In the genomic region with DNA sequence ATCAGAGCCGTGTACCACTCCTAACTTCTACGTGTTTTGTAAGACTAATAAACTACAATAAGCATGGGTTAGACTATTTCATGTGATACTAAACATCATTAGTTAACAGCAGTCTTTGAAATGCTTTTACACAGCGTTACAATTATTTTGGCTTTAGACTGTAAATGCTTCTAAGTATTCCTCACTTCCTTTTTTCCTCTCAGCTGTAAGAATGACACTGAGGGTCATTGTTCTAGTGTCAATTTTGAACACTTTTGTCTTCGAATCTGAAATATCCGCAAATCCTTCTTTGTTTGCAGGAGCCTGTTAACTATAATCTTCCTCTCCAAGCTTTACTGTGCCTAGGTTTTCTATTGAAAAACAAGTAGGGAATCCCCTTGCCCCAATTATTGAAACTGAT, we compare ENCODE assay signal across 8 cellular contexts. TPM values are rescaled to one million over a fixed set of nuclear protein-coding genes. Genes with fewer than 3 reads are reported as not detected.
DNase-seq lines count a peak whose midpoint lies in the region; ATAC-seq and TF ChIP-seq lines count a peak whose summit lies in the region.

No MANE protein-coding gene starts in this region.

- H3K27ac Mint-ChIP-seq in T-helper 17 cell (peak overlapping the region; percentile 96), glutamatergic neuron (ENCODE audit: unreplicated experiment) (peak overlapping the region; percentile 19)

- H3K4me1 ChIP-seq in cardiac muscle cell (ENCODE audit: low read depth): peaks cover 8% of the 10 kb centered on the region
- peaks cover 0 to 73% (median 38%) of the 10 kb centered on the region in 4 donors for H3K4me1 ChIP-seq in tibial nerve

- H3K36me3 ChIP-seq in cardiac muscle cell: peaks cover 9% of the 10 kb centered on the region
- peaks cover 0 to 14% (median 0%) of the 10 kb centered on the region in 3 donors for H3K36me3 ChIP-seq in tibial nerve

- H3K27me3 Mint-ChIP-seq in T-helper 17 cell (no peaks in the 10 kb centered on the region), glutamatergic neuron (ENCODE audit: unreplicated experiment) (peaks cover 6% of the 10 kb centered on the region)

- H3K9me3 ChIP-seq in cardiac muscle cell (ENCODE audit: low read depth): no peaks in the 10 kb centered on the region
- no peaks in the 10 kb centered on the region for H3K9me3 ChIP-seq in T-helper 17 cell (ENCODE audit: control insufficient read depth, low read length, poor library complexity, severe bottlenecking)
- no peaks in the 10 kb centered on the region for H3K9me3 ChIP-seq in tibial nerve

- WGBS in tibial nerve, 2 donors: 10 to 13% methylated on average over 5 of the region's 5 CpGs

- H3K27me3 ChIP-seq in cardiac muscle cell: no peaks in the 10 kb centered on the region
- no peaks in the 10 kb centered on the region for H3K27me3 ChIP-seq in tibial nerve

- peaks cover 7% of the 10 kb centered on the region for H3K36me3 Mint-ChIP-seq in T-helper 17 cell (ENCODE audit: low read depth)
- no peaks in the 10 kb centered on the region for H3K36me3 Mint-ChIP-seq in glutamatergic neuron (ENCODE audit: unreplicated experiment)

- peaks cover 10% of the 10 kb centered on the region for H3K9me3 Mint-ChIP-seq in glutamatergic neuron (ENCODE audit: unreplicated experiment)

- intact Hi-C loops in left cardiac atrium (cut with DNase I): no loop called here

- peaks cover 29% of the 10 kb centered on the region for H3K4me1 Mint-ChIP-seq in T-helper 17 cell
- H3K4me1 Mint-ChIP-seq in glutamatergic neuron (ENCODE audit: low read depth, unreplicated experiment): peaks cover 9% of the 10 kb centered on the region

- TF ChIP-seq POLR2A in tibial nerve (IDR thresholded peaks at IDR 0.05): no peak

- DNase-seq in cardiac muscle cell (ENCODE audit: low read depth in 1 of 2, low spot score in 1 of 2): peak in 1 of 2 donors; percentile 16
- no peak for DNase-seq in left cardiac atrium
- no peak for DNase-seq in T-helper 17 cell
- no peak for DNase-seq in glutamatergic neuron
- DNase-seq in tibial nerve (ENCODE audit: low spot score in 2 of 2): no peak
- no peak for DNase-seq in stimulated activated CD4-positive, alpha-beta T cell treated with anti-CD3 and anti-CD28 coated beads, Interleukin-2, amount 100 ng/mL, for 48 hours
- no peak for DNase-seq in Ammon's horn (ENCODE audit: low spot score)

- H3K4me3 ChIP-seq in cardiac muscle cell (peak overlapping the region; percentile 65), tibial nerve (peak overlapping the region in 3 of 4 donors; percentile 18 to 83 (median 67))

- no peak for TF ChIP-seq CTCF in cardiac muscle cell (IDR thresholded peaks at IDR 0.05; ENCODE audit: low read depth, low read length)
- TF ChIP-seq CTCF in glutamatergic neuron (IDR thresholded peaks at IDR 0.05; ENCODE audit: partially characterized antibody, unreplicated experiment): no peak
- TF ChIP-seq CTCF in tibial nerve (IDR thresholded peaks at IDR 0.05): no peak

- peak overlapping the region; percentile 95 for H3K4me3 Mint-ChIP-seq in T-helper 17 cell
- H3K4me3 Mint-ChIP-seq in glutamatergic neuron (ENCODE audit: unreplicated experiment): peak overlapping the region; percentile 98

- TF ChIP-seq EP300 in tibial nerve (IDR thresholded peaks at IDR 0.05): no peak

- H3K27ac ChIP-seq in cardiac muscle cell (no peak overlapping the region), tibial nerve (peak overlapping the region in 2 of 4 donors; percentile 96 to 97)

- no peak for ATAC-seq in left cardiac atrium
- ATAC-seq in T-helper 17 cell: no peak
- ATAC-seq in GM18907 (IDR thresholded peaks at IDR 0.05; ENCODE audit: unreplicated experiment): no peak

RNA-seq across cellular contexts. Expression of a gene that starts 1.5 kb away (rescaled TPM):
- total RNA-seq in cardiac muscle cell (45.5 and 51.0 TPM in 2 replicates), left cardiac atrium (10 to 100 TPM; 31.5 to 55.0 TPM), T-helper 17 cell (10 to 100 TPM; 39.6 to 43.4 TPM), glutamatergic neuron (ENCODE audit: unreplicated experiment) (36.2 TPM), tibial nerve (10 to 100 TPM; 53.5 to 78.0 (median 64.7) TPM)
- polyA plus RNA-seq in cardiac muscle cell: 24.1 and 41.6 TPM in 2 replicates

RNA-seq across cellular contexts. Expression of a gene that starts 1.7 kb away (rescaled TPM):
- 17.4 and 20.1 TPM in 2 replicates for total RNA-seq in cardiac muscle cell
- polyA plus RNA-seq in cardiac muscle cell: 26.9 and 36.5 TPM in 2 replicates
- 10 to 100 TPM; 13.7 to 17.4 TPM for total RNA-seq in left cardiac atrium
- 10 to 100 TPM; 22.2 to 22.7 TPM for total RNA-seq in T-helper 17 cell
- 16.2 TPM for total RNA-seq in glutamatergic neuron (ENCODE audit: unreplicated experiment)
- 10 to 100 TPM; 15.7 to 44.2 (median 21.9) TPM for total RNA-seq in tibial nerve
